9 cellular contexts compared by ENCODE assay signal in the genomic region with DNA sequence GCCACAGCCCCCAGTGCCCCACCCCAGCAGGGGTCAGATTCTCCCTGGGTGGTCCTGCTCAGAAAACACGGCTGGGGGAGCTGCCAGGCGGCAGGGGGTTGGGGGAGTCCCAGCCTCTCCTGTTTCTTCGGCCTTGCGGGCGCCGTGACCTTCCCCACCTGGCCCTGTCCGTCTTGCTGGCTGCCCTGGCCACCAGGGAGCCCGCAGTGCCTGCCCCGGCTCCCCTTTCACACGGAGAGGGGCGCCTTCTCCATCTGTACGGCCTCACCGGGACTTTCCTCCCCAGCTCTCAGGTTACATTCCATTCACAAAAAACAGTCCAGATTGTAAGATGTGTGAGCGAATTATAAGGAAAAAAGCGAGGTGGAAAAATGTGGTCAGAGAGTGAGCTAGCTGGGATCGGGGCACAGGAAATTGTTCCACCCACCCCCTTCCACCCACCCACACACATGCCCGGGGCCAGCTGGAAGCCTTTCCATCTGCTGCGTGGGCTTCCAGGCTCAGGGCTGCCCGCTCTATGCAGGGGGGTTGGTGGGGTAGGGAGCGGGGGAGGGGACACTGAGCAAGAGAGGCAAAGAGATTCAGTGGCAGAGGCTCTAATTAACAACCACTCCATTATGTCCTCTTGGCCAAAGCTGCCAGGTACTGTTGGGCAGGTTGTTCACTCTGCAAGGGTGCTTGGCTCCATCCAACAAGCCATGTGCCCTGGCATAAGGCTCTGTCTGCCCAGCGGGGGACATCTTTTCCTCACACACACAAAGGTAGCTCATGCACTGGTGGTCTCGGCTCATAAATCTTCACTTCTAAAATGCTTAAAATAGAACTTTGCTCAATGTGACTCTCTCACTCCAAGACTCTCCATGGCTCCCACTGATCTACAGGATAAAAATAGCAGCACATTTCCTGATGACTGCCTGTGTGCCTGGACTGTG. TPM values are rescaled to one million over a fixed set of nuclear protein-coding genes. Genes with fewer than 3 reads are reported as not detected.
DNase-seq lines count a peak whose midpoint lies in the region; ATAC-seq and TF ChIP-seq lines count a peak whose summit lies in the region.
"Had no signal": no experiment of that assay in that cellular context is flagged by ENCODE, and none has a peak within 500 bp of the region (broad histone marks: within the 10 kb centered on the region; RNA-seq: fewer than 3 reads in every experiment).

No MANE protein-coding gene starts in this region.

- peaks cover 16% of the 10 kb centered on the region; the same call in 1 of the 2 replicates for H3F3A ChIP-seq in PC-9 (ENCODE audit: insufficient read depth, low read depth)

- intact Hi-C loops in PC-9 (cut with micrococcal nuclease; ENCODE audit: unreplicated experiment): no loop called here

- CTCF ChIA-PET in activated naive CD4-positive, alpha-beta T cell treated with anti-CD3 and anti-CD28 coated beads, Interleukin-2, amount 10 ng/mL, durations not matched to agents 7 days and 5 days (lab: Charles Lee): interaction anchor here (0.9 kb wide), 1 partner anchor 171 kb away, joined by 4 read pairs; no protein-coding TSS in a partner anchor
- CTCF ChIA-PET in PC-9 (lab: Charles Lee): interaction anchor here (2.1 kb wide), 1 partner anchor 12 kb away, joined by 7 read pairs; no protein-coding TSS in a partner anchor

- H3K4me3 ChIP-seq in right atrium auricular region (no peak overlapping the region), PC-9 (no peak overlapping the region)

- H3K9me3 ChIP-seq in right atrium auricular region: no peaks in the 10 kb centered on the region
- H3K9me3 ChIP-seq in PC-9 (ENCODE audit: insufficient read depth, low read depth): no peaks in the 10 kb centered on the region

- peaks cover 34% of the 10 kb centered on the region for H3K27me3 Mint-ChIP-seq in activated naive CD4-positive, alpha-beta T cell treated with anti-CD3 and anti-CD28 coated beads, Interleukin-2, amount 10 ng/mL, durations not matched to agents 7 days and 5 days

- H3K36me3 Mint-ChIP-seq in activated naive CD4-positive, alpha-beta T cell treated with anti-CD3 and anti-CD28 coated beads, Interleukin-2, amount 10 ng/mL, durations not matched to agents 7 days and 5 days: no peaks in the 10 kb centered on the region
- H3K36me3 Mint-ChIP-seq: natural killer cell treated with Interleukin-12 subunit alpha and Interleukin-12 subunit beta and Interleukin-15 and Interleukin-18, amount 100 ng/mL, for 72 hours had no signal

- H3K4me1 Mint-ChIP-seq in activated naive CD4-positive, alpha-beta T cell treated with anti-CD3 and anti-CD28 coated beads, Interleukin-2, amount 10 ng/mL, durations not matched to agents 7 days and 5 days: no peaks in the 10 kb centered on the region

- H3K9me2 ChIP-seq in PC-9 (ENCODE audit: insufficient read depth): no peaks in the 10 kb centered on the region

- TF ChIP-seq CTCF in right atrium auricular region (IDR thresholded peaks at IDR 0.05) (no peak), PC-9 (conservative IDR thresholded peaks at IDR 0.05) (no peak)

- POLR2A ChIA-PET in PC-9 (lab: Charles Lee; ENCODE audit: unreplicated experiment): interaction anchor here (0.6 to 0.8 kb wide), 2 partner anchors 173 to 630 kb away, joined by 4 to 7 read pairs; no protein-coding TSS in a partner anchor

- ATAC-seq in GM21737 (IDR thresholded peaks at IDR 0.05; ENCODE audit: unreplicated experiment): no peak

- no peaks in the 10 kb centered on the region for H3K9me3 Mint-ChIP-seq in activated naive CD4-positive, alpha-beta T cell treated with anti-CD3 and anti-CD28 coated beads, Interleukin-2, amount 10 ng/mL, durations not matched to agents 7 days and 5 days
- H3K9me3 Mint-ChIP-seq: natural killer cell treated with Interleukin-12 subunit alpha and Interleukin-12 subunit beta and Interleukin-15 and Interleukin-18, amount 100 ng/mL, for 72 hours had no signal

- no peak overlapping the region; the same call in 1 of the 2 replicates for H3K4me2 ChIP-seq in PC-9

- no peak overlapping the region for H3K4me3 Mint-ChIP-seq in activated naive CD4-positive, alpha-beta T cell treated with anti-CD3 and anti-CD28 coated beads, Interleukin-2, amount 10 ng/mL, durations not matched to agents 7 days and 5 days
- H3K4me3 Mint-ChIP-seq: natural killer cell treated with Interleukin-12 subunit alpha and Interleukin-12 subunit beta and Interleukin-15 and Interleukin-18, amount 100 ng/mL, for 72 hours had no signal

- H3K27me3 ChIP-seq in right atrium auricular region (no peaks in the 10 kb centered on the region), PC-9 (ENCODE audit: insufficient read depth, low read depth) (no peaks in the 10 kb centered on the region)

- H4K20me1 ChIP-seq in PC-9 (ENCODE audit: insufficient read depth): no peaks in the 10 kb centered on the region; the same call in 1 of the 2 replicates

- H3K4me1 ChIP-seq in right atrium auricular region (peaks cover 0 to 64% of the 10 kb centered on the region in 2 donors), PC-9 (replicated peaks; ENCODE audit: insufficient read depth) (no peaks in the 10 kb centered on the region)

- H2AFZ ChIP-seq in PC-9: no peak overlapping the region

- peak overlapping the region; percentile 82 to 85 for H3K27ac ChIP-seq in right atrium auricular region
- H3K27ac ChIP-seq in PC-9: no peak overlapping the region

- no peaks in the 10 kb centered on the region for H3K79me2 ChIP-seq in PC-9 (ENCODE audit: low read depth)

- no peaks in the 10 kb centered on the region for H3K36me3 ChIP-seq in right atrium auricular region
- H3K36me3 ChIP-seq in PC-9 (ENCODE audit: low read depth): no peaks in the 10 kb centered on the region

- no peak overlapping the region for H3K27ac Mint-ChIP-seq in activated naive CD4-positive, alpha-beta T cell treated with anti-CD3 and anti-CD28 coated beads, Interleukin-2, amount 10 ng/mL, durations not matched to agents 7 days and 5 days
- H3K27ac Mint-ChIP-seq: natural killer cell treated with Interleukin-12 subunit alpha and Interleukin-12 subunit beta and Interleukin-15 and Interleukin-18, amount 100 ng/mL, for 72 hours had no signal

- DNase-seq in activated naive CD4-positive, alpha-beta T cell treated with Interleukin-2 at 50 U/mL for 16 hours: peak; percentile 24
- no peak for DNase-seq in activated naive CD4-positive, alpha-beta T cell treated with anti-CD3 and anti-CD28 coated beads, Interleukin-2, amount 10 ng/mL, durations not matched to agents 7 days and 5 days
- DNase-seq in activated CD4-positive, alpha-beta T cell treated with anti-CD3 and anti-CD28 coated beads, Interleukin-2, amount 50 U/mL, for 4 hours: peak; percentile 56 to 66
- DNase-seq in right atrium auricular region (ENCODE audit: low spot score): no peak
- peak; percentile 49 for DNase-seq in stimulated activated CD4-positive, alpha-beta T cell treated with anti-CD3 and anti-CD28 coated beads, Interleukin-4, amount 100 ng/mL, for 1 hour
- no peak for DNase-seq in PC-9
- no peak for DNase-seq in effector CD4-positive, alpha-beta T cell

- no TSS peak for BruUV-seq in PC-9 (replicated peaks; lab: Mats Ljungman, UMichigan)

RNA-seq across cellular contexts. Expression of gene CIBAR2, which starts 14.7 kb away (rescaled TPM):
- not detected for total RNA-seq in right atrium auricular region
- not detected in 2 replicates for total RNA-seq in PC-9 (2021)
- total RNA-seq: natural killer cell treated with Interleukin-12 subunit alpha and Interleukin-12 subunit beta and Interleukin-15 and Interleukin-18, amount 100 ng/mL, for 72 hours had no signal

Comparison
In these comparisons a context has a peak if more than half of its experiments do, and no peak if none do; other contexts are left out.
1. DNase-seq: peak in activated naive CD4-positive, alpha-beta T cell treated with Interleukin-2 at 50 U/mL for 16 hours (single experiment), activated CD4-positive, alpha-beta T cell treated with anti-CD3 and anti-CD28 coated beads, Interleukin-2, amount 50 U/mL, for 4 hours (2 of 2) and stimulated activated CD4-positive, alpha-beta T cell treated with anti-CD3 and anti-CD28 coated beads, Interleukin-4, amount 100 ng/mL, for 1 hour (single experiment); none in activated naive CD4-positive, alpha-beta T cell treated with anti-CD3 and anti-CD28 coated beads, Interleukin-2, amount 10 ng/mL, durations not matched to agents 7 days and 5 days (single experiment), right atrium auricular region (single experiment), PC-9 (0 of 2) and effector CD4-positive, alpha-beta T cell (single experiment).